Comparison of ENCODE assay signal across 8 cellular contexts in genomic region chr19:48992571-48993174, GRCh38. TPM values are rescaled to one million over a fixed set of nuclear protein-coding genes. Genes with fewer than 3 reads are reported as not detected.
DNase-seq lines count a peak whose midpoint lies in the region; ATAC-seq lines count a peak whose summit lies in the region.

No MANE protein-coding gene starts in this region.

- ATAC-seq in HG03064 (IDR thresholded peaks at IDR 0.05; ENCODE audit: low read depth, unreplicated experiment) (peak; percentile 5), left ventricle myocardium superior (peak; percentile 2), HG02852 (IDR thresholded peaks at IDR 0.05; ENCODE audit: unreplicated experiment) (no peak)
- no peak for ATAC-seq in activated naive CD4-positive, alpha-beta T cell treated with anti-CD3 and anti-CD28 coated beads, Interleukin-2, amount 50 U/mL, for 72 hours

- H3K27ac Mint-ChIP-seq in activated naive CD4-positive, alpha-beta T cell treated with anti-CD3 and anti-CD28 coated beads, Interleukin-2, amount 50 U/mL, for 72 hours, result peak overlapping the region; percentile 84 to 96

- H3K9me3 Mint-ChIP-seq in activated naive CD4-positive, alpha-beta T cell treated with anti-CD3 and anti-CD28 coated beads, Interleukin-2, amount 50 U/mL, for 72 hours, result no peaks in the 10 kb centered on the region

- H3K36me3 Mint-ChIP-seq in activated naive CD4-positive, alpha-beta T cell treated with anti-CD3 and anti-CD28 coated beads, Interleukin-2, amount 50 U/mL, for 72 hours, result peaks cover 20 to 32% of the 10 kb centered on the region in 2 donors

- peak overlapping the region; percentile 34 to 98 (median 89) for H3K27ac ChIP-seq in skin epidermis

- H3K4me3 ChIP-seq in skin epidermis, result peak overlapping the region; percentile 64 to 88 (median 78)

- intact Hi-C loops in left ventricle myocardium superior (cut with micrococcal nuclease), result no loop called here

- DNase-seq in DMS79 treated with DMSO at 0.1 percent for 48 hours (lab: John Stamatoyannopoulos, UW) (peak; percentile 64), left ventricle myocardium superior (no peak), iPS-NIHi7 (ENCODE audit: extremely low spot score) (no peak)
- DNase-seq in activated naive CD4-positive, alpha-beta T cell treated with anti-CD3 and anti-CD28 coated beads, Interleukin-2, amount 50 U/mL, for 72 hours (ENCODE audit: low spot score in 2 of 2), result peak in 1 of 2 donors; percentile 22
- no peak for DNase-seq in activated CD4-positive, alpha-beta T cell treated with anti-CD3 and anti-CD28 coated beads for 4 hours

RNA-seq across cellular contexts. Expression of gene GYS1, which starts 0.4 kb away (rescaled TPM):
- total RNA-seq in activated naive CD4-positive, alpha-beta T cell treated with anti-CD3 and anti-CD28 coated beads, Interleukin-2, amount 50 U/mL, for 72 hours, result 100 to 1,000 TPM in 1 of 2 donors, 10 to 100 TPM in 1; 44.8 to 104 TPM
- total RNA-seq in left ventricle myocardium superior, result 103 TPM

RNA-seq across cellular contexts. Expression of gene RUVBL2, which starts 1.0 kb away (rescaled TPM):
- 100 to 1,000 TPM; 135 to 160 TPM for total RNA-seq in activated naive CD4-positive, alpha-beta T cell treated with anti-CD3 and anti-CD28 coated beads, Interleukin-2, amount 50 U/mL, for 72 hours
- total RNA-seq in left ventricle myocardium superior, result 44.4 TPM

RNA-seq across cellular contexts. Expression of gene LHB, which starts 24.2 kb away (rescaled TPM):
- not detected for total RNA-seq in activated naive CD4-positive, alpha-beta T cell treated with anti-CD3 and anti-CD28 coated beads, Interleukin-2, amount 50 U/mL, for 72 hours
- total RNA-seq in left ventricle myocardium superior, result not detected

RNA-seq across cellular contexts. Expression of gene FTL, which starts 27.6 kb away (rescaled TPM):
- total RNA-seq in activated naive CD4-positive, alpha-beta T cell treated with anti-CD3 and anti-CD28 coated beads, Interleukin-2, amount 50 U/mL, for 72 hours, result 1,000 to 10,000 TPM; 1,148 to 2,898 TPM
- 684 TPM for total RNA-seq in left ventricle myocardium superior

RNA-seq across cellular contexts. Expression of gene CGB3, which starts 31.5 kb away (rescaled TPM):
- total RNA-seq in activated naive CD4-positive, alpha-beta T cell treated with anti-CD3 and anti-CD28 coated beads, Interleukin-2, amount 50 U/mL, for 72 hours, result not detected
- not detected for total RNA-seq in left ventricle myocardium superior

Comparison
In these comparisons a context has a peak if more than half of its experiments do, and no peak if none do; other contexts are left out.
1. ATAC-seq: peak in HG03064 (single experiment) and left ventricle myocardium superior (single experiment); none in activated naive CD4-positive, alpha-beta T cell treated with anti-CD3 and anti-CD28 coated beads, Interleukin-2, amount 50 U/mL, for 72 hours (0 of 2) and HG02852 (single experiment).